Comparison of ENCODE assay signal across 8 cellular contexts in the genomic region with DNA sequence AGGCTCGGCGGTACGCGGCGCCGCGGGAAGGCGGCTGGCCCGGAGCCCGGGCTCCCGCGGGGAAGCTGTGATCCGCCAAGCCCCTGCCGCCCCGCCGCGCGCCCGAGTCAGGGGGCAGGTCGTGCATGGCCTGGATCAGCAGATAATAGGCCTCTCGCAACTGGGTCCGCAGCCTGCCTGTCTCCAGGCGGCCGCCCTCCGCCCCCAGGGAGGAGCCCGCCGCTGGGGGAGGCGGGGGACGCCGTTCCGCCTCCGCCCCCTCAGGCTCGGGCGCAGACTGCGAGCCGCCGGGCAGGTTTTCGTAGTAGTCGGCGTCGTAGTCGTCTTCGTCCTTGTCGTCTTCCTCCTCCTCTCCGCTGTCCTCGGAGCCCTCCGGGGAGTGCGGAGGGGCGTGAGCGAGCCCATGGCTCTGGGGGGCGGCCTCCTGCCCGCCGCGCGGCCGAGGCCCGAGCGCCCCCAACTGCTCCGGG. TPM values are rescaled to one million over a fixed set of nuclear protein-coding genes. Genes with fewer than 3 reads are reported as not detected.
DNase-seq lines count a peak whose midpoint lies in the region; ATAC-seq and TF ChIP-seq lines count a peak whose summit lies in the region.

A gene with protein sequence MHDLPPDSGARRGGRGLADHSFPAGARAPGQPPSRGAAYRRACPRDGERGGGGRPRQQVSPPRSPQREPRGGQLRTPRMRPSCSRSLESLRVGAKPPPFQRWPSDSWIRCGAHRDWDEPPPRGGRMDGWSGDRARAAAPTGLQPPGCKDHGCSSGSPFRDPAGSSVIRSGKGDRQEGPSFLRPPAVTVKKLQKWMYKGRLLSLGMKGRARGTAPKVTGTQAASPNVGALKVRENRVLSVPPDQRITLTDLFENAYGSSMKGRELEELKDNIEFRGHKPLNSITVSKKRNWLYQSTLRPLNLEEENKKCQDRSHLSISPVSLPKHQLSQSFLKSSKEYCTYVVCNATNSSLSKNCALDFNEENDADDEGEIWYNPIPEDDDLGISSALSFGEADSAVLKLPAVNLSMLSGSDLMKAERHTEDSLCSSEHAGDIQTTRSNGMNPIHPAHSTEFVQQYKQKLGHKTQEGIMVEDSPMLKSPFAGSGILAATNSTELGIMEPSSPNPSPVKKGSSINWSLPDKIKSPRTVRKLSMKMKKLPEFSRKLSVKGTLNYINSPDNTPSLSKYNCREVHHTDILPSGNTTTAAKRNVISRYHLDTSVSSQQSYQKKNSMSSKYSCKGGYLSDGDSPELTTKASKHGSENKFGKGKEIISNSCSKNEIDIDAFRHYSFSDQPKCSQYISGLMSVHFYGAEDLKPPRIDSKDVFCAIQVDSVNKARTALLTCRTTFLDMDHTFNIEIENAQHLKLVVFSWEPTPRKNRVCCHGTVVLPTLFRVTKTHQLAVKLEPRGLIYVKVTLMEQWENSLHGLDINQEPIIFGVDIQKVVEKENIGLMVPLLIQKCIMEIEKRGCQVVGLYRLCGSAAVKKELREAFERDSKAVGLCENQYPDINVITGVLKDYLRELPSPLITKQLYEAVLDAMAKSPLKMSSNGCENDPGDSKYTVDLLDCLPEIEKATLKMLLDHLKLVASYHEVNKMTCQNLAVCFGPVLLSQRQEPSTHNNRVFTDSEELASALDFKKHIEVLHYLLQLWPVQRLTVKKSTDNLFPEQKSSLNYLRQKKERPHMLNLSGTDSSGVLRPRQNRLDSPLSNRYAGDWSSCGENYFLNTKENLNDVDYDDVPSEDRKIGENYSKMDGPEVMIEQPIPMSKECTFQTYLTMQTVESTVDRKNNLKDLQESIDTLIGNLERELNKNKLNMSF (minus strand): TSS at position 147 of the 470 bp plus-strand sequence. CDS start 20 bp downstream, at position 127.

- BruUV-seq in PC-3 (replicated peaks; lab: Mats Ljungman, UMichigan), result no TSS peak

- H2AFZ ChIP-seq in PC-3 (ENCODE audit: low read length) (peak within 1 kb of the TSS; percentile 94), neural progenitor cell (replicated peaks) (peak within 1 kb of the TSS; percentile 79)

- peaks cover 0 to 9% (median 0%) of the 10 kb centered on the region in 3 donors for H3K36me3 Mint-ChIP-seq in CD8-positive, alpha-beta memory T cell
- H3K36me3 Mint-ChIP-seq in neural progenitor cell, result no peaks in the 10 kb centered on the region

- H3K9me3 ChIP-seq in CD8-positive, alpha-beta memory T cell (ENCODE audit: low read length), result no peaks in the 10 kb centered on the region
- no peaks in the 10 kb centered on the region for H3K9me3 ChIP-seq in PC-3 (ENCODE audit: low read length)
- H3K9me3 ChIP-seq in neural progenitor cell (ENCODE audit: low read depth), result no peaks in the 10 kb centered on the region
- H3K9me3 ChIP-seq in stomach, result no peaks in the 10 kb centered on the region

- TF ChIP-seq CTCF in PC-3 (conservative IDR thresholded peaks at IDR 0.05; ENCODE audit: low read depth, low read length), result no peak
- no peak for TF ChIP-seq CTCF in fibroblast of the aortic adventitia (IDR thresholded peaks at IDR 0.05; ENCODE audit: insufficient read depth, low read length)
- no peak for TF ChIP-seq CTCF in neural progenitor cell (IDR thresholded peaks at IDR 0.05)
- TF ChIP-seq CTCF in stomach (IDR thresholded peaks at IDR 0.05), result no peak

- H3K27ac ChIP-seq in CD8-positive, alpha-beta memory T cell (ENCODE audit: low read depth, low read length), result peak within 1 kb of the TSS; percentile 86
- H3K27ac ChIP-seq in PC-3 (ENCODE audit: low read length) (peak within 1 kb of the TSS; percentile 44), neural progenitor cell (peak within 1 kb of the TSS; percentile 96), stomach (peak within 1 kb of the TSS; percentile 97 to 98 (median 98))

- peaks cover 43% of the 10 kb centered on the region for H3K79me2 ChIP-seq in PC-3 (ENCODE audit: low read length)
- peaks cover 41% of the 10 kb centered on the region for H3K79me2 ChIP-seq in neural progenitor cell (ENCODE audit: low read depth)

- H3K27ac Mint-ChIP-seq in CD8-positive, alpha-beta memory T cell, result peak within 1 kb of the TSS; percentile 96 to 99 (median 98)
- H3K27ac Mint-ChIP-seq in neural progenitor cell, result peak within 1 kb of the TSS; percentile 98

- POLR2A ChIA-PET in CD8-positive, alpha-beta memory T cell (lab: Charles Lee), result interaction anchor here (0.5 to 2.1 kb wide), 4 partner anchors 22 to 76 kb away, joined by 3 to 6 read pairs (median 4); a partner anchor contains a TSS
- POLR2A ChIA-PET in PC-3 (lab: Charles Lee; ENCODE audit: unreplicated experiment), result no interaction called here

- H3K4me1 ChIP-seq in CD8-positive, alpha-beta memory T cell (ENCODE audit: insufficient read depth, low read length), result peaks cover 14% of the 10 kb centered on the region
- H3K4me1 ChIP-seq in PC-3 (ENCODE audit: insufficient read depth, low read length) (peaks cover 45% of the 10 kb centered on the region), neural progenitor cell (peaks cover 22% of the 10 kb centered on the region), stomach (peaks cover 6 to 61% (median 30%) of the 10 kb centered on the region in 4 donors)

- no peaks in the 10 kb centered on the region for H3K27me3 ChIP-seq in CD8-positive, alpha-beta memory T cell (ENCODE audit: insufficient read depth, low read length, poor library complexity, severe bottlenecking)
- no peaks in the 10 kb centered on the region for H3K27me3 ChIP-seq in PC-3 (ENCODE audit: low read length)
- peaks cover 14% of the 10 kb centered on the region for H3K27me3 ChIP-seq in neural progenitor cell
- peaks cover 0 to 30% (median 0%) of the 10 kb centered on the region in 3 donors for H3K27me3 ChIP-seq in stomach

- peak; percentile 61 to 92 (median 83) for DNase-seq in CD8-positive, alpha-beta memory T cell
- peak; percentile 83 for DNase-seq in HK-2 (ENCODE audit: unreplicated experiment)
- peak; percentile 84 for DNase-seq in PC-3
- peak; percentile 60 to 66 for DNase-seq in activated T-helper 1 cell treated with anti-CD3 and anti-CD28 coated beads, Interleukin-2, amount 50 U/mL, for 16 hours (ENCODE audit: low read depth in 1 of 2, low spot score in 1 of 2)
- DNase-seq in fibroblast of the aortic adventitia (ENCODE audit: low read depth), result peak; percentile 41
- peak; percentile 89 for DNase-seq in neural progenitor cell (ENCODE audit: low spot score)
- peak; percentile 82 for DNase-seq in stomach

- 0 to 1% (median 0%) methylated on average over 3 to 59 of the region's 59 CpGs for WGBS in stomach, 5 donors

- H3K9me3 Mint-ChIP-seq in CD8-positive, alpha-beta memory T cell, result no peaks in the 10 kb centered on the region
- no peaks in the 10 kb centered on the region for H3K9me3 Mint-ChIP-seq in neural progenitor cell

- intact Hi-C loops in PC-3 (cut with micrococcal nuclease), result loop anchor here (5.0 kb wide), 4 partner anchors 41 to 96 kb away; a partner anchor contains a TSS
- intact Hi-C loops in stomach (cut with DNase I; ENCODE audit: low total_unique reads), result no loop called here

- CTCF ChIA-PET in CD8-positive, alpha-beta memory T cell (lab: Charles Lee), result interaction anchor here (1.1 to 2.7 kb wide), 5 partner anchors 11 to 256 kb away, joined by 3 to 10 read pairs (median 4); a partner anchor contains a TSS
- CTCF ChIA-PET in PC-3 (lab: Charles Lee), result interaction anchor here (0.6 kb wide), 1 partner anchor 205 kb away, joined by 3 read pairs; no protein-coding TSS in a partner anchor

- H3F3A ChIP-seq in PC-3 (ENCODE audit: low read length, unreplicated experiment) (no peaks in the 10 kb centered on the region), neural progenitor cell (ENCODE audit: low read depth) (peaks cover 33% of the 10 kb centered on the region)

- ATAC-seq in GM19467 (IDR thresholded peaks at IDR 0.05; ENCODE audit: unreplicated experiment) (peak; percentile 74), PC-3 (peak; percentile 76)

- H3K27me3 Mint-ChIP-seq in CD8-positive, alpha-beta memory T cell, result peaks cover 7 to 14% of the 10 kb centered on the region in 2 donors
- peaks cover 10% of the 10 kb centered on the region for H3K27me3 Mint-ChIP-seq in neural progenitor cell (ENCODE audit: insufficient read depth, low read depth)

- TF ChIP-seq EP300 in stomach (IDR thresholded peaks at IDR 0.05), result no peak

- no peaks in the 10 kb centered on the region for H3K36me3 ChIP-seq in CD8-positive, alpha-beta memory T cell (ENCODE audit: insufficient read depth, low read length)
- H3K36me3 ChIP-seq in PC-3 (ENCODE audit: low read depth, low read length), result no peaks in the 10 kb centered on the region
- H3K36me3 ChIP-seq in neural progenitor cell, result no peaks in the 10 kb centered on the region
- H3K36me3 ChIP-seq in stomach, result no peaks in the 10 kb centered on the region

- H3K4me2 ChIP-seq in PC-3 (ENCODE audit: low read length) (peak within 1 kb of the TSS; percentile 80), neural progenitor cell (peak within 1 kb of the TSS; percentile 93)

- H3K4me1 Mint-ChIP-seq in CD8-positive, alpha-beta memory T cell, result peaks cover 24 to 49% (median 38%) of the 10 kb centered on the region in 3 donors
- peaks cover 36% of the 10 kb centered on the region for H3K4me1 Mint-ChIP-seq in neural progenitor cell

- no peaks in the 10 kb centered on the region for H3K9me2 ChIP-seq in PC-3 (replicated peaks; ENCODE audit: low read length)

- TF ChIP-seq POLR2A in stomach (IDR thresholded peaks at IDR 0.05), result peak in 1 of 4 donors; percentile 76

- H4K20me1 ChIP-seq in PC-3 (ENCODE audit: low read length) (0 out of 2 replicates have a peak, but pooled peaks cover 6% of the 10 kb centered on the region), neural progenitor cell (ENCODE audit: low read depth) (peaks cover 16% of the 10 kb centered on the region)

- peak within 1 kb of the TSS; percentile 98 to 100 (median 99) for H3K4me3 Mint-ChIP-seq in CD8-positive, alpha-beta memory T cell
- H3K4me3 Mint-ChIP-seq in neural progenitor cell, result peak within 1 kb of the TSS; percentile 96

- H3K9ac ChIP-seq in PC-3 (ENCODE audit: low read length) (peak within 1 kb of the TSS; percentile 68), neural progenitor cell (peak within 1 kb of the TSS; percentile 86)

- H3K4me3 ChIP-seq in CD8-positive, alpha-beta memory T cell (ENCODE audit: low read length), result peak within 1 kb of the TSS; percentile 82
- H3K4me3 ChIP-seq in PC-3 (ENCODE audit: low read length) (peak within 1 kb of the TSS; percentile 79), fibroblast of the aortic adventitia (ENCODE audit: low read depth, low read length) (peak within 1 kb of the TSS; percentile 70), neural progenitor cell (peak within 1 kb of the TSS; percentile 80), stomach (peak within 1 kb of the TSS; percentile 88 to 98 (median 93))

RNA-seq across cellular contexts. Expression of the gene that starts here (rescaled TPM):
- 1 to 10 TPM; 2.8 to 3.3 TPM for total RNA-seq in CD8-positive, alpha-beta memory T cell
- 1.7 TPM for polyA plus RNA-seq in CD8-positive, alpha-beta memory T cell
- total RNA-seq in PC-3 (2014; rRNA removed), result 4.4 and 6.8 TPM in 2 replicates
- 5.2 and 6.5 TPM in 2 replicates for total RNA-seq in fibroblast of the aortic adventitia (ENCODE audit: low replicate concordance)
- 10.9 and 12.0 TPM in 2 replicates for total RNA-seq in neural progenitor cell (ENCODE audit: low replicate concordance)
- total RNA-seq in stomach, result 10 to 100 TPM; 13.0 to 45.3 (median 36.6) TPM
- polyA plus RNA-seq in stomach, result 1 to 10 TPM in 2 of 3 donors, under 1 TPM in 1; 0.75 to 1.2 (median 1.2) TPM

Comparison
In these comparisons a context has a peak if more than half of its experiments do, and no peak if none do; other contexts are left out.
1. Peak in every context shown above with its lines: DNase-seq, ATAC-seq, H3K4me3 ChIP-seq and H3K27ac ChIP-seq.
2. H3K27ac ChIP-seq: peak in every context shown above with its lines; median percentile 98 in stomach; 96 in neural progenitor cell; 86 in CD8-positive, alpha-beta memory T cell; 44 in PC-3.